19 cellular contexts compared by ENCODE assay signal in genomic region chr7:90067171-90067570, GRCh38.
"Had no signal": no experiment of that assay in that cellular context is flagged by ENCODE, and none has a peak within 500 bp of the region (broad histone marks: within the 10 kb centered on the region; RNA-seq: fewer than 3 reads in every experiment).

No MANE protein-coding gene starts in this region.

- H3K27me3 ChIP-seq: neutrophil, pancreas, right lobe of liver, thyroid gland had no signal

- H3K9me3 Mint-ChIP-seq: type B pancreatic cell had no signal

- H3K27ac Mint-ChIP-seq: effector memory CD8-positive, alpha-beta T cell; natural killer cell; stimulated activated naive CD8-positive, alpha-beta T cell treated with anti-CD3 and anti-CD28 coated beads, Interleukin-15, amount 100 ng/mL, for 72 hours; type B pancreatic cell had no signal

- H3K36me3 Mint-ChIP-seq: natural killer cell, type B pancreatic cell had no signal

- H3K4me3 Mint-ChIP-seq: effector memory CD8-positive, alpha-beta T cell; natural killer cell; neural crest cell; stimulated activated naive CD8-positive, alpha-beta T cell treated with anti-CD3 and anti-CD28 coated beads, Interleukin-15, amount 100 ng/mL, for 72 hours; type B pancreatic cell had no signal

- H3K4me3 ChIP-seq: lung, pancreas, right lobe of liver, thyroid gland had no signal

- H3K4me1 ChIP-seq: pancreas, right lobe of liver, thyroid gland had no signal

- H3K4me1 Mint-ChIP-seq: natural killer cell; neural crest cell; stimulated activated naive CD8-positive, alpha-beta T cell treated with anti-CD3 and anti-CD28 coated beads, Interleukin-15, amount 100 ng/mL, for 72 hours had no signal

- H3K9me3 ChIP-seq: neutrophil, pancreas, right lobe of liver, thyroid gland had no signal

- H3K27me3 Mint-ChIP-seq: effector memory CD8-positive, alpha-beta T cell; type B pancreatic cell had no signal

- DNase-seq: cerebellar nuclear complex; cortex of kidney; effector memory CD8-positive, alpha-beta T cell; hypothalamus; natural killer cell; pancreas; right lobe of liver; small intestine; stimulated activated CD4-positive, alpha-beta T cell treated with anti-CD3 and anti-CD28 coated beads, Interleukin-15, amount 100 ng/mL, for 24 hours; stimulated activated CD4-positive, alpha-beta T cell treated with anti-CD3 and anti-CD28 coated beads, Interleukin-4, amount 100 ng/mL, for 1 hour; stimulated activated CD8-positive, alpha-beta memory T cell treated with anti-CD3 and anti-CD28 coated beads, Interleukin-4, amount 100 ng/mL, for 48 hours; stimulated activated naive CD4-positive, alpha-beta T cell; stimulated activated naive CD8-positive, alpha-beta T cell treated with anti-CD3 and anti-CD28 coated beads, Interleukin-15, amount 100 ng/mL, for 72 hours; thyroid gland had no signal

- ATAC-seq: effector memory CD8-positive, alpha-beta T cell; left lobe of liver; natural killer cell; pancreas; right lobe of liver; stimulated activated naive CD8-positive, alpha-beta T cell treated with anti-CD3 and anti-CD28 coated beads, Interleukin-15, amount 100 ng/mL, for 72 hours had no signal

- H3K27ac ChIP-seq: neutrophil, pancreas, right lobe of liver, thyroid gland had no signal
